ENCODE assay signal across 13 cellular contexts in the genomic region with DNA sequence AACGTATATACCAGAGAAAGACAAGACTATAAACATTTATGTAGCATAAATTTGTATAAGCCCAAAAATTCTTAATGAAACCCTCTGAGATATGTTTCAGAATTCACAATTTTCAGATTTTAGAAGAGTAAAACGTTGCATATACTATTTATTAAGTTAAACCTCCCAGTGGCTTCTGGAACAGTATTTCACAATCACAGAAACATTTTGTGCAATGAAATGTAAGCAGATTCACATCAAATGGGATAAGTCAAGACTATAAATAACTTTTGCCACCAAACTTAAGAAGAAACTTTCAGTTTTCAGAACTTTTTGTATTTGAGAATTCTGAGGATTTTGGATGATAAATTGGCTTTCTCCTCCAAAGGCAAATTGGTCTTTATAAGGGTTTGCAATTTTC. TPM values are rescaled to one million over a fixed set of nuclear protein-coding genes. Genes with fewer than 3 reads are reported as not detected.
DNase-seq lines count a peak whose midpoint lies in the region; ATAC-seq, FAIRE-seq and TF ChIP-seq lines count a peak whose summit lies in the region.
"Had no signal": no experiment of that assay in that cellular context is flagged by ENCODE, and none has a peak within 500 bp of the region (broad histone marks: within the 10 kb centered on the region; RNA-seq: fewer than 3 reads in every experiment).

No MANE protein-coding gene starts in this region.

- no peaks in the 10 kb centered on the region for H3K27me3 ChIP-seq in Loucy (ENCODE audit: insufficient read depth, low read length, poor library complexity, severe bottlenecking)
- H3K27me3 ChIP-seq in psoas muscle (ENCODE audit: insufficient read depth in 3 of 3, low read length in 2 of 3) = no peaks in the 10 kb centered on the region

- intact Hi-C loops in psoas muscle (cut with DNase I) = no loop called here

- ATAC-seq in psoas muscle (peak in 1 of 4 donors; percentile 72), HG03159 (IDR thresholded peaks at IDR 0.05; ENCODE audit: unreplicated experiment) (no peak)
- ATAC-seq in effector memory CD8-positive, alpha-beta T cell (replicated peaks) = no peak

- H3K9me3 ChIP-seq in Loucy (ENCODE audit: insufficient read depth, low read depth, low read length) (no peaks in the 10 kb centered on the region), psoas muscle (no peaks in the 10 kb centered on the region)

- H3K27ac ChIP-seq in cingulate gyrus (ENCODE audit: low read depth, low read length) (peak overlapping the region; percentile 10), psoas muscle (peak overlapping the region; percentile 46)

- H3K27ac Mint-ChIP-seq in effector memory CD8-positive, alpha-beta T cell = peak overlapping the region in 1 of 2 donors; percentile 72

- peaks cover 81% of the 10 kb centered on the region for H4K20me1 ChIP-seq in Loucy (ENCODE audit: insufficient read depth, low read length, poor library complexity, severe bottlenecking)

- no peak overlapping the region for H3K4me3 Mint-ChIP-seq in effector memory CD8-positive, alpha-beta T cell
- H3K4me3 Mint-ChIP-seq: memory B cell had no signal

- peaks cover 55% of the 10 kb centered on the region for H3K36me3 Mint-ChIP-seq in effector memory CD8-positive, alpha-beta T cell (ENCODE audit: insufficient read depth)

- H2AFZ ChIP-seq in Loucy (ENCODE audit: low read length) = no peak overlapping the region

- H3K4me3 ChIP-seq in AG10803 (ENCODE audit: low read length) (no peak overlapping the region), Loucy (ENCODE audit: low read length, poor library complexity, severe bottlenecking) (peak overlapping the region; percentile 11), psoas muscle (no peak overlapping the region)

- H3K27me3 Mint-ChIP-seq in effector memory CD8-positive, alpha-beta T cell = no peaks in the 10 kb centered on the region
- H3K27me3 Mint-ChIP-seq: memory B cell had no signal

- TF ChIP-seq CTCF in AG10803 (conservative IDR thresholded peaks at IDR 0.05; ENCODE audit: low read length) (no peak), Loucy (conservative IDR thresholded peaks at IDR 0.05; ENCODE audit: low read length) (no peak), psoas muscle (IDR thresholded peaks at IDR 0.05) (no peak)

- WGBS in psoas muscle, 3 donors = 52 to 81% (median 62%) methylated on average over 2 of the region's 2 CpGs

- peak overlapping the region; percentile 94 for H3K4me2 ChIP-seq in Loucy (ENCODE audit: low read depth, low read length, poor library complexity, severe bottlenecking)

- DNase-seq in AG10803 (ENCODE audit: low read depth) (peak; percentile 65), psoas muscle (no peak), DMS153 treated with DMSO at 0.1 percent for 48 hours (lab: John Stamatoyannopoulos, UW; ENCODE audit: unreplicated experiment) (no peak), GM19239 (ENCODE audit: insufficient read length, low spot score) (no peak)
- no peak for DNase-seq in effector memory CD8-positive, alpha-beta T cell
- DNase-seq: glutamatergic neuron, small intestine, T1000 had no signal

- no peak for FAIRE-seq in GM19239 (lab: Jason Lieb, UNC)
- FAIRE-seq: bronchial epithelial cell, small intestine had no signal

- H3K9me2 ChIP-seq in Loucy (replicated peaks; ENCODE audit: low read depth, low read length) = no peaks in the 10 kb centered on the region

- H3K36me3 ChIP-seq in Loucy (ENCODE audit: insufficient read depth, low read length) = peaks cover 36% of the 10 kb centered on the region; the same call in 1 of the 2 replicates
- peaks cover 0 to 48% of the 10 kb centered on the region in 2 donors for H3K36me3 ChIP-seq in psoas muscle (ENCODE audit: insufficient read depth in 1 of 2, low read depth in 1 of 2)

- H3K4me1 ChIP-seq in Loucy (ENCODE audit: insufficient read depth, low read length, poor library complexity, severe bottlenecking) = peaks cover 44% of the 10 kb centered on the region
- H3K4me1 ChIP-seq in psoas muscle = peaks cover 18% of the 10 kb centered on the region

- 0 out of 2 replicates have a peak, but pooled peaks cover 5% of the 10 kb centered on the region for H3F3A ChIP-seq in Loucy (ENCODE audit: low read depth)

- no peak overlapping the region for H3K9ac ChIP-seq in Loucy (ENCODE audit: low read depth, low read length, poor library complexity, severe bottlenecking)

- H3K4me1 Mint-ChIP-seq in effector memory CD8-positive, alpha-beta T cell (ENCODE audit: low read depth in 2 of 2) = peaks cover 2 to 15% of the 10 kb centered on the region in 2 donors

- peaks cover 94% of the 10 kb centered on the region for H3K79me2 ChIP-seq in Loucy (ENCODE audit: insufficient read depth, low read length)

- H3K9me3 Mint-ChIP-seq in effector memory CD8-positive, alpha-beta T cell = no peaks in the 10 kb centered on the region
- H3K9me3 Mint-ChIP-seq: memory B cell had no signal

RNA-seq across cellular contexts. Expression of gene SLTM, which starts 9.2 kb away (rescaled TPM):
- 10 to 100 TPM; 32.6 to 63.6 (median 40.5) TPM for total RNA-seq in psoas muscle
- 10 to 100 TPM; 35.5 to 67.4 (median 54.2) TPM for polyA plus RNA-seq in psoas muscle
